ENCODE assay signal across 8 cellular contexts in the genomic region with DNA sequence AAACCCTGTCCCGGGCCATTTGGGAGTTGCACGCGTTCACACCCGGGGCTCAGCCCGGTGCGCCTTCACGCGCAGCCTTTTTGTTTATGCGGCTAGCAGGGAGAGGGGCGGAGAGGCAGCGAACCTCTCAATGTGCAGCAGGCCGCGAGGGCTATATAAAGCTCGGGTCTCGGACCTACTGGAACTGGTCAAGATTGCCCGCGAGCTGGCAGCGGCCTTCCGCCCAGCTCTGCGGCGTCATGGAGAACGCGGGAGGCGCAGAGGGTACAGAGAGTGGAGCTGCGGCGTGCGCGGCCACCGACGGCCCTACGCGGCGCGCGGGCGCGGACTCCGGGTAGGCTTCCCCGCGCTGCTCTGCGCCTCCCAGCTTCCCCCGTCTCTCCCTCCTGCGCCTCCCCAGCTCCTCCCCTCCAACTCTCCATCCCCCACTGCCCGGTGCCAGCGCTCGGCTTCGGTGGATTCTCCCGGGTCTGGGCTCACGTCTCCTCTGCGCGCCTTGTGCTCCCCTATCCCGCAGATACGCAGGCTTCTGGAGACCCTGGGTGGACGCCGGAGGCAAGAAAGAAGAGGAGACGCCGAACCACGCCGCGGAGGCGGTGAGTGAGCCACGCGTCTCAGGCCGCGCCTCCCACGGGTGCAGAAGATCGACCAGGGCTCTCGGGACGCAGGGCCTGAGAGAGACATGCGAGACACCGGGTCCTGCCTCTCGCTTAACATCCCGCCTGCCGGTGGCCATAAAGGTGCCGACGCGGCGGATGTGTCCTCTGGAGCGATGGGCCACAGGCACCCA. TPM values are rescaled to one million over a fixed set of nuclear protein-coding genes. Genes with fewer than 3 reads are reported as not detected.
DNase-seq lines count a peak whose midpoint lies in the region; ATAC-seq and TF ChIP-seq lines count a peak whose summit lies in the region.

A gene with protein sequence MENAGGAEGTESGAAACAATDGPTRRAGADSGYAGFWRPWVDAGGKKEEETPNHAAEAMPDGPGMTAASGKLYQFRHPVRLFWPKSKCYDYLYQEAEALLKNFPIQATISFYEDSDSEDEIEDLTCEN (plus strand): TSS at position 183 of the 790 bp plus-strand sequence. CDS start 57 bp downstream, at position 240.

- no peaks in the 10 kb centered on the region for H3K9me3 ChIP-seq in CD4-positive, alpha-beta T cell (ENCODE audit: control insufficient read depth, low read length)
- H3K9me3 ChIP-seq in adrenal gland (replicated peaks in 1 of 3), result no peaks in the 10 kb centered on the region
- H3K9me3 ChIP-seq in parathyroid adenoma (ENCODE audit: control insufficient read depth, low read length), result no peaks in the 10 kb centered on the region

- peaks cover 2% of the 10 kb centered on the region for H3K79me2 ChIP-seq in parathyroid adenoma

- peak within 1 kb of the TSS in 2 of 4 donors; percentile 3 to 56 for H3K4me3 ChIP-seq in adrenal gland
- H3K4me3 ChIP-seq in parathyroid adenoma (ENCODE audit: low read depth, low read length), result peak within 1 kb of the TSS; percentile 44

- H3K27ac Mint-ChIP-seq in CD4-positive, alpha-beta T cell, result no peak within 1 kb of the TSS

- CTCF ChIA-PET in CD4-positive, alpha-beta T cell (lab: Charles Lee), result no interaction called here

- no peaks in the 10 kb centered on the region for H3K9me3 Mint-ChIP-seq in CD4-positive, alpha-beta T cell

- H3K4me2 ChIP-seq in parathyroid adenoma (ENCODE audit: low read length), result peak within 1 kb of the TSS; percentile 82

- TF ChIP-seq CTCF in CD4-positive, alpha-beta T cell (IDR thresholded peaks at IDR 0.05), result no peak
- no peak for TF ChIP-seq CTCF in adrenal gland (IDR thresholded peaks at IDR 0.05)
- TF ChIP-seq CTCF in parathyroid adenoma (IDR thresholded peaks at IDR 0.05), result no peak

- DNase-seq in CD4-positive, alpha-beta T cell, result no peak
- DNase-seq in NCI-H2107 treated with DMSO at 0.1 percent for 48 hours (lab: John Stamatoyannopoulos, UW; ENCODE audit: unreplicated experiment) (peak; percentile 55), adrenal gland (peak in 6 of 7 donors; percentile 5 to 69 (median 24)), left cardiac atrium (peak; percentile 29), NK-92 (lab: John Stamatoyannopoulos, UW; ENCODE audit: unreplicated experiment) (no peak), SIG-M5 (lab: John Stamatoyannopoulos, UW) (no peak)

- intact Hi-C loops in CD4-positive, alpha-beta T cell (cut with DNase I, micrococcal nuclease), result loop anchor here in 1 of 2 experiments (10.0 kb wide), 1 partner anchor 1609 kb away; a partner anchor contains a TSS
- intact Hi-C loops in adrenal gland (cut with DNase I), result no loop called here
- intact Hi-C loops in left cardiac atrium (cut with DNase I), result no loop called here

- peaks cover 0 to 5% of the 10 kb centered on the region in 2 donors for H3K4me1 ChIP-seq in adrenal gland (replicated peaks in 1 of 2)
- peaks cover 8% of the 10 kb centered on the region for H3K4me1 ChIP-seq in parathyroid adenoma

- peak in 1 of 2 donors; percentile 8 for TF ChIP-seq POLR2A in adrenal gland (IDR thresholded peaks at IDR 0.05)

- H3K36me3 ChIP-seq in adrenal gland (replicated peaks in 1 of 2) (no peaks in the 10 kb centered on the region), parathyroid adenoma (ENCODE audit: control insufficient read depth, insufficient read depth, low read length) (no peaks in the 10 kb centered on the region)

- peak within 1 kb of the TSS; percentile 58 for H3K4me3 Mint-ChIP-seq in CD4-positive, alpha-beta T cell

- no peaks in the 10 kb centered on the region for H3K36me3 Mint-ChIP-seq in CD4-positive, alpha-beta T cell (ENCODE audit: low read depth)

- POLR2A ChIA-PET in CD4-positive, alpha-beta T cell (lab: Charles Lee), result interaction anchor here (0.6 kb wide), 1 partner anchor 1450 kb away, joined by 3 read pairs; no protein-coding TSS in a partner anchor

- no peak within 1 kb of the TSS for H3K27ac ChIP-seq in CD4-positive, alpha-beta T cell (ENCODE audit: low read depth, low read length)
- peak within 1 kb of the TSS in 1 of 5 donors; percentile 47 for H3K27ac ChIP-seq in adrenal gland
- H3K27ac ChIP-seq in parathyroid adenoma, result peak within 1 kb of the TSS; percentile 93

- peaks cover 68% of the 10 kb centered on the region for H3K27me3 Mint-ChIP-seq in CD4-positive, alpha-beta T cell

- H2AFZ ChIP-seq in parathyroid adenoma, result peak within 1 kb of the TSS; percentile 96

- no peak for ATAC-seq in CD4-positive, alpha-beta T cell (ENCODE audit: poor library complexity)
- ATAC-seq in GM19463 (IDR thresholded peaks at IDR 0.05; ENCODE audit: unreplicated experiment) (peak; percentile 77), left cardiac atrium (peak; percentile 85 to 91)

- H3K27me3 ChIP-seq in CD4-positive, alpha-beta T cell (ENCODE audit: control insufficient read depth, insufficient read depth, low read length), result peaks cover 59% of the 10 kb centered on the region
- H3K27me3 ChIP-seq in adrenal gland (peaks cover 32% of the 10 kb centered on the region), parathyroid adenoma (ENCODE audit: control insufficient read depth, insufficient read depth, low read length) (no peaks in the 10 kb centered on the region)

- peak within 1 kb of the TSS; percentile 56 for H3K9ac ChIP-seq in parathyroid adenoma

- H3K4me1 Mint-ChIP-seq in CD4-positive, alpha-beta T cell (ENCODE audit: low read depth), result peaks cover 11% of the 10 kb centered on the region

- 0 to 1% (median 1%) methylated on average over 25 to 79 of the region's 79 CpGs for WGBS in adrenal gland, 4 donors

RNA-seq across cellular contexts. Expression of the gene that starts here (rescaled TPM):
- total RNA-seq in CD4-positive, alpha-beta T cell, result not detected
- total RNA-seq in adrenal gland (1 to 10 TPM in 1 of 8 donors, under 1 TPM in 2, not detected in 5; 0.53 to 2.3 (median 0.83) TPM), left cardiac atrium (not detected)
- 1 to 10 TPM in 1 of 3 donors, under 1 TPM in 2; 0.56 to 2.1 (median 0.67) TPM for polyA plus RNA-seq in adrenal gland

Comparison
In these comparisons a context has a peak if more than half of its experiments do, and no peak if none do; other contexts are left out.
1. Peak in DNase-seq and ATAC-seq in left cardiac atrium; RNA of the gene not detected or under 1 TPM.
2. DNase-seq: peak in NCI-H2107 treated with DMSO at 0.1 percent for 48 hours (single experiment) and adrenal gland (6 of 7); none in CD4-positive, alpha-beta T cell (0 of 10), NK-92 (single experiment) and SIG-M5 (single experiment).